Comparison of ENCODE assay signal across 8 cellular contexts in genomic region chr22:19941365-19942070, GRCh38. TPM values are rescaled to one million over a fixed set of nuclear protein-coding genes. Genes with fewer than 3 reads are reported as not detected.
A peak's percentile ranks its signal among the peaks of the same experiment; 100 is the strongest.
DNase-seq lines count a peak whose midpoint lies in the region; ATAC-seq and TF ChIP-seq lines count a peak whose summit lies in the region.

Gene COMT, plus strand, starts transcription at chr22:19941772. Its CDS starts 20,755 bp downstream, at chr22:19962527.
Gene TXNRD2, minus strand, starts transcription at chr22:19941818. Its CDS starts 15 bp downstream, at chr22:19941803.

- peaks cover 2% of the 10 kb centered on the region; the same call in 1 of the 2 replicates for H3K27me3 Mint-ChIP-seq in HFFc6 (ENCODE audit: insufficient read depth)
- H3K27me3 Mint-ChIP-seq in activated T-helper 1 cell treated with anti-CD3 and anti-CD28 coated beads, Interleukin-12 subunit alpha, Interleukin-12 subunit beta, Interleukin-2, Interleukin-4 antibody, amounts not matched to agents 30 ng/mL and 10 ng/mL and 1 ng/mL, durations not matched to agents 14 hours and 24 hours and 36 hours (ENCODE audit: insufficient read depth), result peaks cover 1% of the 10 kb centered on the region
- H3K27me3 Mint-ChIP-seq in natural killer cell treated with Interleukin-12 subunit alpha and Interleukin-12 subunit beta and Interleukin-15 and Interleukin-18, amount 100 ng/mL, for 72 hours, result no peaks in the 10 kb centered on the region
- H3K27me3 Mint-ChIP-seq in stimulated activated naive CD8-positive, alpha-beta T cell treated with anti-CD3 and anti-CD28 coated beads, Interleukin-15, amount 100 ng/mL, for 72 hours, result no peaks in the 10 kb centered on the region

- H3K9me2 ChIP-seq in DOHH2 (replicated peaks; ENCODE audit: control insufficient read depth, low read length), result no peaks in the 10 kb centered on the region

- peak within 1 kb of the TSS; percentile 89 for H3K9ac ChIP-seq in fibroblast of lung (ENCODE audit: insufficient read depth, low read length)

- ATAC-seq in natural killer cell treated with Interleukin-12 subunit alpha and Interleukin-12 subunit beta and Interleukin-15 and Interleukin-18, amount 100 ng/mL, for 72 hours, result peak; percentile 95 to 96
- peak; percentile 93 for ATAC-seq in stimulated activated naive CD8-positive, alpha-beta T cell treated with anti-CD3 and anti-CD28 coated beads, Interleukin-15, amount 100 ng/mL, for 72 hours

- peaks cover 30% of the 10 kb centered on the region for H3K36me3 Mint-ChIP-seq in HFFc6 (ENCODE audit: low read depth)
- peaks cover 15% of the 10 kb centered on the region for H3K36me3 Mint-ChIP-seq in activated T-helper 1 cell treated with anti-CD3 and anti-CD28 coated beads, Interleukin-12 subunit alpha, Interleukin-12 subunit beta, Interleukin-2, Interleukin-4 antibody, amounts not matched to agents 30 ng/mL and 10 ng/mL and 1 ng/mL, durations not matched to agents 14 hours and 24 hours and 36 hours (ENCODE audit: low read depth)
- H3K36me3 Mint-ChIP-seq in natural killer cell treated with Interleukin-12 subunit alpha and Interleukin-12 subunit beta and Interleukin-15 and Interleukin-18, amount 100 ng/mL, for 72 hours, result peaks cover 8% of the 10 kb centered on the region

- H3K27ac Mint-ChIP-seq in HFFc6, result peak within 1 kb of the TSS; percentile 99
- H3K27ac Mint-ChIP-seq in activated T-helper 1 cell treated with anti-CD3 and anti-CD28 coated beads, Interleukin-12 subunit alpha, Interleukin-12 subunit beta, Interleukin-2, Interleukin-4 antibody, amounts not matched to agents 30 ng/mL and 10 ng/mL and 1 ng/mL, durations not matched to agents 14 hours and 24 hours and 36 hours, result peak within 1 kb of the TSS; percentile 93
- H3K27ac Mint-ChIP-seq in natural killer cell treated with Interleukin-12 subunit alpha and Interleukin-12 subunit beta and Interleukin-15 and Interleukin-18, amount 100 ng/mL, for 72 hours, result peak within 1 kb of the TSS; percentile 96 to 99
- peak within 1 kb of the TSS; percentile 98 to 99 for H3K27ac Mint-ChIP-seq in stimulated activated naive CD8-positive, alpha-beta T cell treated with anti-CD3 and anti-CD28 coated beads, Interleukin-15, amount 100 ng/mL, for 72 hours

- H3K27me3 ChIP-seq in DOHH2 (ENCODE audit: control insufficient read depth, low read length) (no peaks in the 10 kb centered on the region), fibroblast of lung (ENCODE audit: control insufficient read depth, insufficient read depth, low read length) (no peaks in the 10 kb centered on the region)

- TF ChIP-seq CTCF in DOHH2 (IDR thresholded peaks at IDR 0.05; ENCODE audit: low read depth, low read length, poor library complexity, severe bottlenecking), result no peak
- no peak for TF ChIP-seq CTCF in HFFc6 (IDR thresholded peaks at IDR 0.05)
- TF ChIP-seq CTCF in fibroblast of lung (conservative IDR thresholded peaks at IDR 0.05 in 1 of 2, IDR thresholded peaks at IDR 0.05 in 1 of 2; ENCODE audit: low read depth in 1 of 2, low read length in 2 of 2), result no peak

- H3K9me3 Mint-ChIP-seq in HFFc6, result peaks cover 6% of the 10 kb centered on the region
- peaks cover 8% of the 10 kb centered on the region for H3K9me3 Mint-ChIP-seq in activated T-helper 1 cell treated with anti-CD3 and anti-CD28 coated beads, Interleukin-12 subunit alpha, Interleukin-12 subunit beta, Interleukin-2, Interleukin-4 antibody, amounts not matched to agents 30 ng/mL and 10 ng/mL and 1 ng/mL, durations not matched to agents 14 hours and 24 hours and 36 hours
- peaks cover 3% of the 10 kb centered on the region for H3K9me3 Mint-ChIP-seq in natural killer cell treated with Interleukin-12 subunit alpha and Interleukin-12 subunit beta and Interleukin-15 and Interleukin-18, amount 100 ng/mL, for 72 hours
- H3K9me3 Mint-ChIP-seq in stimulated activated naive CD8-positive, alpha-beta T cell treated with anti-CD3 and anti-CD28 coated beads, Interleukin-15, amount 100 ng/mL, for 72 hours, result peaks cover 3 to 7% of the 10 kb centered on the region in 2 donors

- H4K20me1 ChIP-seq in DOHH2 (ENCODE audit: control insufficient read depth, insufficient read depth, low read depth, low read length) (no peaks in the 10 kb centered on the region), fibroblast of lung (ENCODE audit: control insufficient read depth, extremely low read depth, insufficient read depth, low read length) (no peaks in the 10 kb centered on the region)

- DNase-seq in HFFc6 (peak; percentile 33), OCI-M1 (lab: John Stamatoyannopoulos, UW) (peak; percentile 88), fibroblast of lung (ENCODE audit: low read depth in 2 of 2) (peak; percentile 59 to 62), NCI-H524 treated with DMSO at 0.1 percent for 48 hours (lab: John Stamatoyannopoulos, UW) (no peak)
- peak; percentile 67 for DNase-seq in activated T-helper 1 cell treated with anti-CD3 and anti-CD28 coated beads, Interleukin-12 subunit alpha, Interleukin-12 subunit beta, Interleukin-2, Interleukin-4 antibody, amounts not matched to agents 30 ng/mL and 10 ng/mL and 1 ng/mL, durations not matched to agents 14 hours and 24 hours and 36 hours (ENCODE audit: low spot score)
- peak; percentile 86 for DNase-seq in natural killer cell treated with Interleukin-12 subunit alpha and Interleukin-12 subunit beta and Interleukin-15 and Interleukin-18, amount 100 ng/mL, for 72 hours (ENCODE audit: low spot score)
- DNase-seq in stimulated activated naive CD8-positive, alpha-beta T cell treated with anti-CD3 and anti-CD28 coated beads, Interleukin-15, amount 100 ng/mL, for 72 hours, result peak; percentile 72 to 74

- H3K4me3 Mint-ChIP-seq in HFFc6, result peak within 1 kb of the TSS; percentile 94
- H3K4me3 Mint-ChIP-seq in activated T-helper 1 cell treated with anti-CD3 and anti-CD28 coated beads, Interleukin-12 subunit alpha, Interleukin-12 subunit beta, Interleukin-2, Interleukin-4 antibody, amounts not matched to agents 30 ng/mL and 10 ng/mL and 1 ng/mL, durations not matched to agents 14 hours and 24 hours and 36 hours, result peak within 1 kb of the TSS; percentile 98
- H3K4me3 Mint-ChIP-seq in natural killer cell treated with Interleukin-12 subunit alpha and Interleukin-12 subunit beta and Interleukin-15 and Interleukin-18, amount 100 ng/mL, for 72 hours, result peak within 1 kb of the TSS; percentile 94
- H3K4me3 Mint-ChIP-seq in stimulated activated naive CD8-positive, alpha-beta T cell treated with anti-CD3 and anti-CD28 coated beads, Interleukin-15, amount 100 ng/mL, for 72 hours, result peak within 1 kb of the TSS; percentile 96 to 97

- peaks cover 38% of the 10 kb centered on the region for H3K4me1 ChIP-seq in DOHH2 (ENCODE audit: control insufficient read depth, low read length)
- peaks cover 15% of the 10 kb centered on the region for H3K4me1 ChIP-seq in fibroblast of lung (ENCODE audit: control insufficient read depth, extremely low read depth, insufficient read depth, low read length)

- H3K27ac ChIP-seq in DOHH2 (ENCODE audit: low read depth, low read length) (peak within 1 kb of the TSS; percentile 58), fibroblast of lung (ENCODE audit: insufficient read depth, low read length) (peak within 1 kb of the TSS; percentile 99)

- peaks cover 55% of the 10 kb centered on the region for H3K79me2 ChIP-seq in DOHH2 (ENCODE audit: control insufficient read depth, low read length)
- peaks cover 40% of the 10 kb centered on the region for H3K79me2 ChIP-seq in fibroblast of lung (ENCODE audit: control insufficient read depth, insufficient read depth, low read length)

- peak within 1 kb of the TSS; percentile 78 for H3K4me2 ChIP-seq in DOHH2 (ENCODE audit: low read length)
- peak within 1 kb of the TSS; percentile 99 for H3K4me2 ChIP-seq in fibroblast of lung (ENCODE audit: extremely low read depth, insufficient read depth, low read length)

- H2AFZ ChIP-seq in fibroblast of lung (ENCODE audit: low read length), result peak within 1 kb of the TSS; percentile 74

- peaks cover 30% of the 10 kb centered on the region for H3K36me3 ChIP-seq in DOHH2 (ENCODE audit: control insufficient read depth, low read length)
- H3K36me3 ChIP-seq in fibroblast of lung (ENCODE audit: control insufficient read depth, insufficient read depth, low read length), result no peaks in the 10 kb centered on the region

- no peaks in the 10 kb centered on the region for H3K9me3 ChIP-seq in DOHH2 (ENCODE audit: control insufficient read depth, insufficient read depth, low read length)
- H3K9me3 ChIP-seq in fibroblast of lung (ENCODE audit: control insufficient read depth, insufficient read depth, low read depth, low read length), result no peaks in the 10 kb centered on the region

- intact Hi-C loops in activated T-helper 1 cell treated with anti-CD3 and anti-CD28 coated beads, Interleukin-12 subunit alpha, Interleukin-12 subunit beta, Interleukin-2, Interleukin-4 antibody, amounts not matched to agents 30 ng/mL and 10 ng/mL and 1 ng/mL, durations not matched to agents 14 hours and 24 hours and 36 hours (cut with micrococcal nuclease), result loop anchor here (1.0 to 5.0 kb wide), 2 partner anchors 49 to 87 kb away; partner anchors contain the start of genes GNB1L and RTL10

- H3F3A ChIP-seq in DOHH2 (ENCODE audit: control insufficient read depth, insufficient read depth), result peaks cover 13% of the 10 kb centered on the region; the same call in 1 of the 2 replicates

- peaks cover 61% of the 10 kb centered on the region for H3K4me1 Mint-ChIP-seq in HFFc6 (ENCODE audit: low read depth)
- H3K4me1 Mint-ChIP-seq in activated T-helper 1 cell treated with anti-CD3 and anti-CD28 coated beads, Interleukin-12 subunit alpha, Interleukin-12 subunit beta, Interleukin-2, Interleukin-4 antibody, amounts not matched to agents 30 ng/mL and 10 ng/mL and 1 ng/mL, durations not matched to agents 14 hours and 24 hours and 36 hours (ENCODE audit: low read depth), result peaks cover 27% of the 10 kb centered on the region
- peaks cover 31 to 35% of the 10 kb centered on the region in 2 donors for H3K4me1 Mint-ChIP-seq in natural killer cell treated with Interleukin-12 subunit alpha and Interleukin-12 subunit beta and Interleukin-15 and Interleukin-18, amount 100 ng/mL, for 72 hours (ENCODE audit: low read depth in 2 of 2)
- H3K4me1 Mint-ChIP-seq in stimulated activated naive CD8-positive, alpha-beta T cell treated with anti-CD3 and anti-CD28 coated beads, Interleukin-15, amount 100 ng/mL, for 72 hours, result peaks cover 49% of the 10 kb centered on the region

- peak within 1 kb of the TSS; percentile 93 for H3K4me3 ChIP-seq in DOHH2 (ENCODE audit: low read length)
- peak within 1 kb of the TSS; percentile 81 to 95 (median 87) for H3K4me3 ChIP-seq in fibroblast of lung (replicated peaks in 1 of 4; ENCODE audit: control extremely low read depth in 1 of 4, insufficient read depth in 1 of 4, low read depth in 3 of 4, low read length in 4 of 4)

RNA-seq across cellular contexts. Expression of gene COMT, which starts in this region (rescaled TPM):
- total RNA-seq in HFFc6 (2021; fragmentation: NEBNext Ultra II Directional; extraction: Animal tissue kit (Norgen Biotek cat#: 25700)), result 100 to 1,000 TPM; 215 to 306 (median 234) TPM
- 99.4 and 112 TPM in 2 replicates for total RNA-seq in activated T-helper 1 cell treated with anti-CD3 and anti-CD28 coated beads, Interleukin-12 subunit alpha, Interleukin-12 subunit beta, Interleukin-2, Interleukin-4 antibody, amounts not matched to agents 30 ng/mL and 10 ng/mL and 1 ng/mL, durations not matched to agents 14 hours and 24 hours and 36 hours
- total RNA-seq in fibroblast of lung, result 192 and 305 TPM in 2 replicates
- 150 and 208 TPM in 2 replicates for polyA plus RNA-seq in fibroblast of lung
- 201 and 240 TPM in 2 replicates for polyA plus RNA-seq in fibroblast of lung (2012)
- 94.0 and 188 TPM in 2 replicates for polyA minus RNA-seq in fibroblast of lung (ENCODE audit: low replicate concordance)
- total RNA-seq in natural killer cell treated with Interleukin-12 subunit alpha and Interleukin-12 subunit beta and Interleukin-15 and Interleukin-18, amount 100 ng/mL, for 72 hours, result 100 to 1,000 TPM; 141 to 223 TPM

RNA-seq across cellular contexts. Expression of gene TXNRD2, which starts in this region (rescaled TPM):
- total RNA-seq in HFFc6 (2021; fragmentation: NEBNext Ultra II Directional; extraction: Animal tissue kit (Norgen Biotek cat#: 25700)), result 10 to 100 TPM; 24.8 to 30.6 (median 28.3) TPM
- 19.0 and 20.0 TPM in 2 replicates for total RNA-seq in activated T-helper 1 cell treated with anti-CD3 and anti-CD28 coated beads, Interleukin-12 subunit alpha, Interleukin-12 subunit beta, Interleukin-2, Interleukin-4 antibody, amounts not matched to agents 30 ng/mL and 10 ng/mL and 1 ng/mL, durations not matched to agents 14 hours and 24 hours and 36 hours
- total RNA-seq in fibroblast of lung, result 18.2 and 30.7 TPM in 2 replicates
- 13.2 and 19.7 TPM in 2 replicates for polyA plus RNA-seq in fibroblast of lung
- polyA plus RNA-seq in fibroblast of lung (2012), result 17.7 and 33.3 TPM in 2 replicates
- 32.4 and 45.4 TPM in 2 replicates for polyA minus RNA-seq in fibroblast of lung (ENCODE audit: low replicate concordance)
- 10 to 100 TPM; 29.9 to 34.3 TPM for total RNA-seq in natural killer cell treated with Interleukin-12 subunit alpha and Interleukin-12 subunit beta and Interleukin-15 and Interleukin-18, amount 100 ng/mL, for 72 hours
